12 cellular contexts compared by ENCODE assay signal in the genomic region with DNA sequence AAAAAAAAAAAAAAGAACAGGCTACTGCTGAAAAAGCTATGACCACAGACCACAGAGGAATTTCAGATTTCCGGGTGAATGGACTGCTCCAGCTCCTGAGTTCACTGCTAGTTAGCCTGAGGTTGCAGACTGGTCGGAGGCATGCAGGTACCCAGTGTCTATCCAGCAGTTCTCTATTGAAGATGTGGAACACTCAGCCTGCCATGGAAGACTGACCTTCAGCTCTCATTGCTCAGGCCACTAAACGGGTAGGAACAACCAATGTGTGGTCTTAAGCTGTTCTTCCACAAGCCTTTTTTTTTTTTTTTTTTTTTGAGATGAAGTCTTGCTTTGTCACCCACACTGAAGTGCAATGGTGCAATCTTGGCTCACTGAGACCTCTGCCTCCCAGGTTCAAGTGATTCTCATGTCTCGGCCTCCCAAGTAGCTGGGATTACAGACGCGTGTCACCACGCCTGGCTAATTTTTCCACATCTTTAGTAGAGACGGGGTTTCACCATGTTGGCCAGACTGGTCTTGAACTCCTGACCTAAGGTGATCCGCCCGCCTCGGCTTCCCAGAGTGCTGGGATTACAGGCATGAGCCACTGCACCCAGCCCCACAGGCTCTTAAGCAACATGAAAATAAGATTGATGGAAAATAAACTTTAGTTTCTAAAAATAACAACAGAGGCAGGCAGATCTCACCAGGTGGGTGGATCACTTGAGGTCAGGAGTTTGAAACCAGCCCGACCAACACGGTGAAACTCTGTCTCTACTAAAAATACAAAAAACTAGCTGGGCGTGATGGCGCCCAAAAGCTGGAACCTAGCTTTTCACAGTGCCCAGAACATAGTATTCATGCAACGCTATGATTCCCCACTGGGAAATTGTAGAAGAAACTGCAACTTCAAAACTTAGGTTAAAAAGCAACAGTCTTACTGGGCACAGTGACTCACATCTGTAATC. TPM values are rescaled to one million over a fixed set of nuclear protein-coding genes. Genes with fewer than 3 reads are reported as not detected.
DNase-seq lines count a peak whose midpoint lies in the region; ATAC-seq, FAIRE-seq and TF ChIP-seq lines count a peak whose summit lies in the region.
"Had no signal": no experiment of that assay in that cellular context is flagged by ENCODE, and none has a peak within 500 bp of the region (broad histone marks: within the 10 kb centered on the region; RNA-seq: fewer than 3 reads in every experiment).

No MANE protein-coding gene starts in this region.

- H3K9ac ChIP-seq in BLaER1 treated with 17β-estradiol and CSF1 and Interleukin-3, amounts not matched to agents 10 nM and 100 nM: no peak overlapping the region

- intact Hi-C loops in esophagus muscularis mucosa (cut with DNase I): no loop called here
- intact Hi-C loops in CD8-positive, alpha-beta T cell (cut with DNase I, micrococcal nuclease): no loop called here
- intact Hi-C loops in psoas muscle (cut with DNase I): no loop called here

- WGBS in esophagus muscularis mucosa: 84% methylated on average over 16 of the region's 16 CpGs
- WGBS in psoas muscle, 3 donors: 75 to 81% (median 80%) methylated on average over 16 of the region's 16 CpGs

- no peaks in the 10 kb centered on the region for H3K27me3 ChIP-seq in BLaER1 treated with 17β-estradiol and CSF1 and Interleukin-3, amounts not matched to agents 10 nM and 100 nM
- peaks cover 0 to 15% (median 0%) of the 10 kb centered on the region in 4 donors for H3K27me3 ChIP-seq in esophagus muscularis mucosa
- no peaks in the 10 kb centered on the region for H3K27me3 ChIP-seq in CD8-positive, alpha-beta T cell (ENCODE audit: insufficient read depth, low read length)
- H3K27me3 ChIP-seq in psoas muscle (ENCODE audit: insufficient read depth in 3 of 3, low read length in 2 of 3): peaks cover 0 to 7% (median 5%) of the 10 kb centered on the region in 3 donors

- no peaks in the 10 kb centered on the region for H3K9me3 ChIP-seq in BLaER1 treated with 17β-estradiol and CSF1 and Interleukin-3, amounts not matched to agents 10 nM and 100 nM (replicated peaks in 1 of 11)
- H3K9me3 ChIP-seq in esophagus muscularis mucosa (no peaks in the 10 kb centered on the region), psoas muscle (no peaks in the 10 kb centered on the region)
- H3K9me3 ChIP-seq in CD8-positive, alpha-beta T cell (ENCODE audit: low read length): no peaks in the 10 kb centered on the region

- no peaks in the 10 kb centered on the region for H3K9me3 Mint-ChIP-seq in CD8-positive, alpha-beta T cell
- H3K9me3 Mint-ChIP-seq: natural killer cell had no signal

- no peaks in the 10 kb centered on the region for H4K20me1 ChIP-seq in BLaER1 treated with 17β-estradiol and CSF1 and Interleukin-3, amounts not matched to agents 10 nM and 100 nM

- H3K4me3 ChIP-seq in BLaER1 treated with 17β-estradiol and CSF1 and Interleukin-3, amounts not matched to agents 10 nM and 100 nM: no peak overlapping the region
- H3K4me3 ChIP-seq in esophagus muscularis mucosa: no peak overlapping the region
- H3K4me3 ChIP-seq in CD8-positive, alpha-beta T cell (ENCODE audit: low read depth, low read length): no peak overlapping the region
- no peak overlapping the region for H3K4me3 ChIP-seq in psoas muscle

- CTCF ChIA-PET in CD8-positive, alpha-beta T cell (lab: Charles Lee): interaction anchor here (0.5 to 1.1 kb wide), 3 partner anchors 9 to 161 kb away, joined by 3 read pairs; no protein-coding TSS in a partner anchor

- FAIRE-seq in H54 (lab: Jason Lieb, UNC): no peak

- H3K27ac Mint-ChIP-seq in CD8-positive, alpha-beta T cell: no peak overlapping the region
- H3K27ac Mint-ChIP-seq: CD4-positive, CD25-positive, alpha-beta regulatory T cell; natural killer cell had no signal

- no peaks in the 10 kb centered on the region for H3K36me3 Mint-ChIP-seq in CD8-positive, alpha-beta T cell
- H3K36me3 Mint-ChIP-seq: CD4-positive, CD25-positive, alpha-beta regulatory T cell; natural killer cell had no signal

- no peaks in the 10 kb centered on the region for H3K4me1 Mint-ChIP-seq in CD8-positive, alpha-beta T cell (ENCODE audit: low read depth)
- H3K4me1 Mint-ChIP-seq: CD4-positive, CD25-positive, alpha-beta regulatory T cell had no signal

- no peak for TF ChIP-seq POLR2A in H54 (IDR thresholded peaks at IDR 0.05; ENCODE audit: low read depth, low read length)
- no peak for TF ChIP-seq POLR2A in esophagus muscularis mucosa (IDR thresholded peaks at IDR 0.05; ENCODE audit: low read depth)

- POLR2A ChIA-PET in CD8-positive, alpha-beta T cell (lab: Charles Lee): no interaction called here

- peaks cover 16% of the 10 kb centered on the region for H3K27me3 Mint-ChIP-seq in CD8-positive, alpha-beta T cell (ENCODE audit: low read depth)

- DNase-seq in H54 (ENCODE audit: insufficient read length, low spot score) (peak; percentile 27), NOMO-1 treated with DMSO at 0.1 percent for 48 hours (lab: John Stamatoyannopoulos, UW; ENCODE audit: unreplicated experiment) (peak; percentile 60), foreskin melanocyte (peak; percentile 72), esophagus muscularis mucosa (ENCODE audit: extremely low spot score) (no peak), GM10266 (ENCODE audit: extremely low spot score) (no peak), psoas muscle (no peak)
- DNase-seq in CD8-positive, alpha-beta T cell: no peak
- DNase-seq: CD4-positive, CD25-positive, alpha-beta regulatory T cell; natural killer cell; substantia nigra had no signal

- H3K4me1 ChIP-seq in BLaER1 treated with 17β-estradiol and CSF1 and Interleukin-3, amounts not matched to agents 10 nM and 100 nM: peaks cover 27 to 48% (median 36%) of the 10 kb centered on the region in 10 experiments
- no peaks in the 10 kb centered on the region for H3K4me1 ChIP-seq in esophagus muscularis mucosa
- H3K4me1 ChIP-seq in CD8-positive, alpha-beta T cell (ENCODE audit: insufficient read depth, low read length): no peaks in the 10 kb centered on the region
- no peaks in the 10 kb centered on the region for H3K4me1 ChIP-seq in psoas muscle

- no peak overlapping the region for H3K4me3 Mint-ChIP-seq in CD8-positive, alpha-beta T cell
- H3K4me3 Mint-ChIP-seq: CD4-positive, CD25-positive, alpha-beta regulatory T cell; natural killer cell had no signal

- no peak for ATAC-seq in CD8-positive, alpha-beta T cell
- ATAC-seq in psoas muscle: no peak
- ATAC-seq: natural killer cell had no signal

- TF ChIP-seq CTCF in esophagus muscularis mucosa (IDR thresholded peaks at IDR 0.05): no peak
- no peak for TF ChIP-seq CTCF in GM10266 (IDR thresholded peaks at IDR 0.05; ENCODE audit: control insufficient read depth, insufficient read depth, low read depth, missing control alignments)
- no peak for TF ChIP-seq CTCF in CD8-positive, alpha-beta T cell (IDR thresholded peaks at IDR 0.05)
- no peak for TF ChIP-seq CTCF in psoas muscle (IDR thresholded peaks at IDR 0.05)

- TF ChIP-seq EP300 in esophagus muscularis mucosa (IDR thresholded peaks at IDR 0.05): no peak

- H3K36me3 ChIP-seq in BLaER1 treated with 17β-estradiol and CSF1 and Interleukin-3, amounts not matched to agents 10 nM and 100 nM: no peaks in the 10 kb centered on the region
- H3K36me3 ChIP-seq in esophagus muscularis mucosa: no peaks in the 10 kb centered on the region
- no peaks in the 10 kb centered on the region for H3K36me3 ChIP-seq in CD8-positive, alpha-beta T cell (ENCODE audit: insufficient read depth, low read length)
- H3K36me3 ChIP-seq in psoas muscle (ENCODE audit: insufficient read depth in 1 of 2, low read depth in 1 of 2): no peaks in the 10 kb centered on the region

- H3K4me2 ChIP-seq in BLaER1 treated with 17β-estradiol and CSF1 and Interleukin-3, amounts not matched to agents 10 nM and 100 nM: peak overlapping the region; percentile 42 to 79 (median 63)

- peak overlapping the region in 3 of 11 experiments; percentile 12 to 37 (median 26); a peak in 2 of 22 replicates for H3K27ac ChIP-seq in BLaER1 treated with 17β-estradiol and CSF1 and Interleukin-3, amounts not matched to agents 10 nM and 100 nM
- H3K27ac ChIP-seq in esophagus muscularis mucosa (replicated peaks in 1 of 4) (no peak overlapping the region), psoas muscle (no peak overlapping the region)
- H3K27ac ChIP-seq in CD8-positive, alpha-beta T cell (ENCODE audit: low read depth, low read length): no peak overlapping the region

RNA-seq across cellular contexts. Expression of a gene that starts 20.0 kb away (rescaled TPM):
- total RNA-seq in esophagus muscularis mucosa (100 to 1,000 TPM; 388 to 648 (median 553) TPM), psoas muscle (100 to 1,000 TPM; 452 to 635 (median 472) TPM)
- total RNA-seq in CD8-positive, alpha-beta T cell: 1,000 to 10,000 TPM; 1,297 to 1,299 TPM
- polyA plus RNA-seq in psoas muscle: 1,000 to 10,000 TPM; 1,339 to 2,554 (median 1,854) TPM

RNA-seq across cellular contexts. Expression of a gene that starts 51.8 kb away (rescaled TPM):
- total RNA-seq in esophagus muscularis mucosa: under 1 TPM in 3 of 4 donors, not detected in 1; 0.66 to 0.91 (median 0.86) TPM
- total RNA-seq in CD8-positive, alpha-beta T cell: under 1 TPM; 0.57 to 0.83 TPM
- under 1 TPM; 0.17 to 0.66 (median 0.28) TPM for total RNA-seq in psoas muscle
- under 1 TPM; 0.14 to 0.30 (median 0.29) TPM for polyA plus RNA-seq in psoas muscle

RNA-seq across cellular contexts. Expression of a gene that starts 58.6 kb away (rescaled TPM):
- total RNA-seq in esophagus muscularis mucosa (not detected), psoas muscle (not detected)
- total RNA-seq in CD8-positive, alpha-beta T cell: not detected
- not detected for polyA plus RNA-seq in psoas muscle
- total RNA-seq: CD4-positive, CD25-positive, alpha-beta regulatory T cell; natural killer cell; OCI-LY7 had no signal
- polyA plus RNA-seq: CD4-positive, CD25-positive, alpha-beta regulatory T cell had no signal

Comparison
In these comparisons a context has a peak if more than half of its experiments do, and no peak if none do; other contexts are left out.
1. DNase-seq: peak in H54 (single experiment), NOMO-1 treated with DMSO at 0.1 percent for 48 hours (single experiment) and foreskin melanocyte (single experiment); none in esophagus muscularis mucosa (single experiment), GM10266 (single experiment), CD8-positive, alpha-beta T cell (0 of 7) and psoas muscle (0 of 2).